11 cellular contexts compared by ENCODE assay signal in genomic region chr4:154308207-154308606, GRCh38.
"Had no signal": no experiment of that assay in that cellular context is flagged by ENCODE, and none has a peak within 500 bp of the region (broad histone marks: within the 10 kb centered on the region; RNA-seq: fewer than 3 reads in every experiment).

No MANE protein-coding gene starts in this region.

- H3K36me3 ChIP-seq: HAP-1 had no signal

- H3K4me2 ChIP-seq: GM23338 had no signal

- H3K4me3 ChIP-seq: GM23248, GM23338, HAP-1 had no signal

- H3K4me1 ChIP-seq: HAP-1 had no signal

- H3K9ac ChIP-seq: GM23248 had no signal

- H3K27ac ChIP-seq: GM23248 had no signal

- H2AFZ ChIP-seq: GM23248, GM23338 had no signal

- DNase-seq: GM23248, GOT3, H7, H9, HCEC 1CT, HFFc6 had no signal

- H3K9me3 ChIP-seq: HAP-1 had no signal

- FAIRE-seq: H1, H54 had no signal

- ATAC-seq: GM23338, HCT116 had no signal
